ENCODE assay signal across 23 cellular contexts in genomic region chr7:33937871-33938270, GRCh38. TPM values are rescaled to one million over a fixed set of nuclear protein-coding genes. Genes with fewer than 3 reads are reported as not detected.
"Had no signal": no experiment of that assay in that cellular context is flagged by ENCODE, and none has a peak within 500 bp of the region (broad histone marks: within the 10 kb centered on the region; RNA-seq: fewer than 3 reads in every experiment).

No MANE protein-coding gene starts in this region.

- H3K36me3 ChIP-seq: colonic mucosa, esophagus squamous epithelium, gastroesophageal sphincter, left ventricle myocardium inferior, right lobe of liver, thoracic aorta, transverse colon had no signal

- H2AFZ ChIP-seq: hepatocyte had no signal

- H3K4me1 ChIP-seq: colonic mucosa, left ventricle myocardium inferior, right lobe of liver had no signal

- H3K27me3 ChIP-seq: colonic mucosa, esophagus squamous epithelium, gastroesophageal sphincter, hepatocyte, right lobe of liver, stomach, transverse colon had no signal

- H3K27ac ChIP-seq: colonic mucosa, esophagus squamous epithelium, gastroesophageal sphincter, hepatocyte, left ventricle myocardium inferior, psoas muscle, right lobe of liver, stomach, thoracic aorta, transverse colon had no signal

- FAIRE-seq: kidney had no signal

- H3K4me3 ChIP-seq: colonic mucosa, esophagus squamous epithelium, gastroesophageal sphincter, hepatocyte, left ventricle myocardium inferior, lung, psoas muscle, right lobe of liver, stomach, thoracic aorta, transverse colon had no signal

- DNase-seq: colonic mucosa; dermis blood vessel endothelial cell; esophagus squamous epithelium; foreskin fibroblast; kidney; left cardiac atrium; left ventricle myocardium inferior; mesenchymal stem cell; naive thymus-derived CD4-positive, alpha-beta T cell; nephron progenitor cell; psoas muscle; retina; right lobe of liver; stimulated activated CD4-positive, alpha-beta T cell treated with anti-CD3 and anti-CD28 coated beads, Interleukin-4, amount 100 ng/mL, for 1 hour; stimulated activated CD8-positive, alpha-beta memory T cell treated with anti-CD3 and anti-CD28 coated beads, Interleukin-4, amount 100 ng/mL, for 48 hours; stomach; substantia nigra; transverse colon had no signal

- H3K9me3 ChIP-seq: colonic mucosa, esophagus squamous epithelium, gastroesophageal sphincter, left ventricle myocardium inferior, psoas muscle, right lobe of liver, stomach, thoracic aorta, transverse colon had no signal

- H3K4me2 ChIP-seq: hepatocyte had no signal

- ATAC-seq: gastroesophageal sphincter; left cardiac atrium; naive thymus-derived CD4-positive, alpha-beta T cell; psoas muscle; right lobe of liver; stimulated activated effector memory CD8-positive, alpha-beta T cell treated with anti-CD3 and anti-CD28 coated beads, Interleukin-12 subunit alpha, Interleukin-12 subunit beta, amount 100 ng/mL, for 72 hours had no signal

- H3K79me2 ChIP-seq: hepatocyte had no signal

RNA-seq across cellular contexts. Expression of gene BMPER, which starts 32.5 kb away (rescaled TPM):
- polyA plus RNA-seq: naive thymus-derived CD4-positive, alpha-beta T cell had no signal
